ENCODE assay signal across 20 cellular contexts in genomic region chr18:58411323-58411722, GRCh38.
DNase-seq lines count a peak whose midpoint lies in the region; ATAC-seq, FAIRE-seq and TF ChIP-seq lines count a peak whose summit lies in the region.
"Had no signal": no experiment of that assay in that cellular context is flagged by ENCODE, and none has a peak within 500 bp of the region (broad histone marks: within the 10 kb centered on the region; RNA-seq: fewer than 3 reads in every experiment).

No MANE protein-coding gene starts in this region.

- TF ChIP-seq POLR2A in A549 (IDR thresholded peaks at IDR 0.05; ENCODE audit: low read length) = no peak

- ATAC-seq in A549 (no peak), HG02970 (IDR thresholded peaks at IDR 0.05; ENCODE audit: low FRiP score, unreplicated experiment) (no peak)

- TF ChIP-seq EP300 in A549 (IDR thresholded peaks at IDR 0.05) = no peak

- no peak overlapping the region for H3K9ac ChIP-seq in liver (ENCODE audit: low read depth in 1 of 2, low read length in 2 of 2)

- CTCF ChIA-PET in A549 (lab: Yijun Ruan, JAX) = no interaction called here

- FAIRE-seq in A549 (lab: Jason Lieb, UNC) = no peak
- FAIRE-seq: GM12891, GM18507, H54 had no signal

- H3K9me3 ChIP-seq in A549 (no peaks in the 10 kb centered on the region), liver (ENCODE audit: control insufficient read depth in 4 of 4, low read length in 3 of 4) (no peaks in the 10 kb centered on the region)
- H3K9me3 ChIP-seq: HAP-1 had no signal

- 74% methylated on average over 5 of the region's 7 CpGs for WGBS in A549 (ENCODE audit: missing lambda C conversion rate)
- WGBS in liver = 84% methylated on average over 7 of the region's 7 CpGs

- DNase-seq in A549 (ENCODE audit: low read depth in 1 of 2, low spot score in 1 of 2) (no peak), ecto neural progenitor cell (ENCODE audit: low spot score) (peak; percentile 32), OCI-M1 (lab: John Stamatoyannopoulos, UW) (no peak), SIG-M5 treated with dmso at 0.1 percent for 504 hours (lab: John Stamatoyannopoulos, UW; ENCODE audit: unreplicated experiment) (no peak)
- DNase-seq: 8988T; C1 segment of cervical spinal cord; Calu3; CD4-positive, alpha-beta memory T cell; COR-L47; DMS53; DMS79 treated with DMSO at 0.1 percent for 48 hours; GF-D8; GOT3; HFFc6 had no signal

- peaks cover 48% of the 10 kb centered on the region for H3K4me1 ChIP-seq in A549
- peaks cover 11 to 89% (median 64%) of the 10 kb centered on the region in 4 donors for H3K4me1 ChIP-seq in liver (ENCODE audit: control insufficient read depth in 4 of 4, insufficient read depth in 4 of 4, low read length in 3 of 4)
- H3K4me1 ChIP-seq: HAP-1 had no signal

- H3K36me3 ChIP-seq in liver (ENCODE audit: control insufficient read depth in 4 of 4, insufficient read depth in 3 of 4, low read depth in 1 of 4, low read length in 3 of 4) = no peaks in the 10 kb centered on the region
- H3K36me3 ChIP-seq: HAP-1 had no signal

- TF ChIP-seq RAD21 in A549 (conservative IDR thresholded peaks at IDR 0.05 in 1 of 2, IDR thresholded peaks at IDR 0.05 in 1 of 2) = no peak
- TF ChIP-seq RAD21 in liver (IDR thresholded peaks at IDR 0.05) = no peak

- no peaks in the 10 kb centered on the region for H3K27me3 ChIP-seq in liver (ENCODE audit: control insufficient read depth in 4 of 4, insufficient read depth in 4 of 4, low read length in 3 of 4)

- H3K27ac ChIP-seq in A549 (peak overlapping the region; percentile 53 to 97; a peak in 2 of 6 replicates), liver (ENCODE audit: low read depth in 1 of 2, low read length in 2 of 2) (peak overlapping the region; percentile 88 to 93)

- POLR2A ChIA-PET in A549 (lab: Yijun Ruan, JAX) = no interaction called here

- H3K4me2 ChIP-seq in A549 = no peak overlapping the region

- H3K4me3 ChIP-seq in A549 = no peak overlapping the region
- H3K4me3 ChIP-seq in liver (ENCODE audit: low read depth in 1 of 3, low read length in 3 of 3) = no peak overlapping the region
- H3K4me3 ChIP-seq: HAP-1 had no signal

- TF ChIP-seq CTCF in A549 (IDR thresholded peaks at IDR 0.05) = no peak
- no peak for TF ChIP-seq CTCF in liver (IDR thresholded peaks at IDR 0.05; ENCODE audit: low read depth, low read length, missing input control)

TF ChIP-seq in A549, 52 proteins besides CTCF, POLR2A, EP300 and RAD21:
- no peak for TF ChIP-seq HES2 (IDR thresholded peaks at IDR 0.05)
- no peak for TF ChIP-seq HDAC2 (IDR thresholded peaks at IDR 0.05)
- no peak for TF ChIP-seq RNF2 (IDR thresholded peaks at IDR 0.05; ENCODE audit: borderline replicate concordance, low read depth)
- no peak for TF ChIP-seq POLR2AphosphoS2 (conservative IDR thresholded peaks at IDR 0.05; ENCODE audit: low read length)
- TF ChIP-seq USF2 (IDR thresholded peaks at IDR 0.05) = no peak

TF ChIP-seq in liver, 16 proteins besides CTCF, POLR2A, EP300 and RAD21:
- TF ChIP-seq ATF3 (IDR thresholded peaks at IDR 0.05) = no peak
TF ChIP-seq in liver: peak in this region for 0.
